1 cellular context compared by ENCODE assay signal in the genomic region with DNA sequence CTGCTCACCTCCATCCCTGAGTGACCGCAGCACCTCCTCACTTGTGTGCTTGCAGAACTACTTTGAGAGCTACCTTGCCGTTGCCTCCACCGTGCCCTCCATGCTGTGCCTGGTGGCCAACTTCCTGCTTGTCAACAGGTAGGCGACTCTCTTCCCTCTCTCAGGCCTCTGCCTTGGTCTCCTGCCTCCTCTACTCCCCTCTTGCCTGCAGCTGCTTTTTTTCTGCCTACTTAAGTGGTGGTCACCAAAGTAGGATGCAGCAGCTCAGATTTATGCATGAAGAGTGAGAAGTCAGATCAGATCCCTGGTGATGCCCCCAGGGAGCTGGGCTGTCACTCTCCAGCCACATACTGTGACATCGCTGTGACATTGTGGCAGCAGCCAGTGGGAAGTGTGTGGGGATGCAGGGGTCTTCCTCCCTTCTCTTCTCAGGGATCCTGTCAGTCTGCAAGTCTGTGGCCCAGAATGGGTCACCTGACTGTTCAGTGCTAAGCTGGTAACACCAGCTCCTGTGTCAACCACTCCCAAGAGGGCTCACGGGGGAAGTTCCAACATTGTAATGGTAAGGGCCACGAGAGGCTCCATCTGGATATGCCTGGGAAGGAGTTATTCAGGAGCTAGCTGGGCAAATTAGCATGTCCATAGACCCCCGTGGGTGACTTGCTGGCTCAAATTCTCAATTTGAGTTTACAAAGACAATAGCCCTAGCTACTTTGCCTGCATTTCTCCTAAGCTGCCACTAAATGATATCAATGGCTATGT.
TF ChIP-seq lines count a peak whose summit lies in the region.

No MANE protein-coding gene starts in this region.

TF ChIP-seq in HepG2, 621 proteins besides CTCF, POLR2A, EP300 and RAD21:
- no peak for TF ChIP-seq SMC3 (IDR thresholded peaks at IDR 0.05; ENCODE audit: low read length)
- TF ChIP-seq, protein P1, sequence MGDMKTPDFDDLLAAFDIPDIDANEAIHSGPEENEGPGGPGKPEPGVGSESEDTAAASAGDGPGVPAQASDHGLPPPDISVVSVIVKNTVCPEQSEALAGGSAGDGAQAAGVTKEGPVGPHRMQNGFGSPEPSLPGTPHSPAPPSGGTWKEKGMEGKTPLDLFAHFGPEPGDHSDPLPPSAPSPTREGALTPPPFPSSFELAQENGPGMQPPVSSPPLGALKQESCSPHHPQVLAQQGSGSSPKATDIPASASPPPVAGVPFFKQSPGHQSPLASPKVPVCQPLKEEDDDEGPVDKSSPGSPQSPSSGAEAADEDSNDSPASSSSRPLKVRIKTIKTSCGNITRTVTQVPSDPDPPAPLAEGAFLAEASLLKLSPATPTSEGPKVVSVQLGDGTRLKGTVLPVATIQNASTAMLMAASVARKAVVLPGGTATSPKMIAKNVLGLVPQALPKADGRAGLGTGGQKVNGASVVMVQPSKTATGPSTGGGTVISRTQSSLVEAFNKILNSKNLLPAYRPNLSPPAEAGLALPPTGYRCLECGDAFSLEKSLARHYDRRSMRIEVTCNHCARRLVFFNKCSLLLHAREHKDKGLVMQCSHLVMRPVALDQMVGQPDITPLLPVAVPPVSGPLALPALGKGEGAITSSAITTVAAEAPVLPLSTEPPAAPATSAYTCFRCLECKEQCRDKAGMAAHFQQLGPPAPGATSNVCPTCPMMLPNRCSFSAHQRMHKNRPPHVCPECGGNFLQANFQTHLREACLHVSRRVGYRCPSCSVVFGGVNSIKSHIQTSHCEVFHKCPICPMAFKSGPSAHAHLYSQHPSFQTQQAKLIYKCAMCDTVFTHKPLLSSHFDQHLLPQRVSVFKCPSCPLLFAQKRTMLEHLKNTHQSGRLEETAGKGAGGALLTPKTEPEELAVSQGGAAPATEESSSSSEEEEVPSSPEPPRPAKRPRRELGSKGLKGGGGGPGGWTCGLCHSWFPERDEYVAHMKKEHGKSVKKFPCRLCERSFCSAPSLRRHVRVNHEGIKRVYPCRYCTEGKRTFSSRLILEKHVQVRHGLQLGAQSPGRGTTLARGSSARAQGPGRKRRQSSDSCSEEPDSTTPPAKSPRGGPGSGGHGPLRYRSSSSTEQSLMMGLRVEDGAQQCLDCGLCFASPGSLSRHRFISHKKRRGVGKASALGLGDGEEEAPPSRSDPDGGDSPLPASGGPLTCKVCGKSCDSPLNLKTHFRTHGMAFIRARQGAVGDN (CRISPR knock-in tag; IDR thresholded peaks at IDR 0.05) = peak; percentile 28; the same call in 1 of the 2 replicates
